32 cellular contexts compared by ENCODE assay signal in the genomic region with DNA sequence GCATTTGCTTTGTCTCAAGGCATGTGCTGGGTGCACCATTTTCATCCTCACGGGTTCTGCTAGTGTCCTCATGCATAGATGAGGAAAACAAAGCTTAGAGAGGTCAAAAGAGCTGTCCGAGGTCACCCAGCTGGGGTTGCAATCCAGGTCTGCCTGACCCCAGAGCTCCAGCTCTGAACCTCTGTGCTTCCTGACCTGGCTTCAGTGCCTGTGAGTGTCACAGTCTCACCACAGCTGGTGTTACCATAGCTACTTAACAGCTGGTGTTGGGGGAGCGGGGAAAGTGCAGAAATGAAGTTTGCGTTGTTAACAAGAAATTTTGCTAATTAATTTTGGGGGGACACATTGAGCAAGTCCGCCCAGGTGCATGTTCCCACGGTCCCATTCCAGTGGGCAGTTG.
"Had no signal": no experiment of that assay in that cellular context is flagged by ENCODE, and none has a peak within 500 bp of the region (broad histone marks: within the 10 kb centered on the region; RNA-seq: fewer than 3 reads in every experiment).

No MANE protein-coding gene starts in this region.

- H3K36me3 ChIP-seq: breast epithelium had no signal

- DNase-seq: activated CD4-positive, alpha-beta T cell treated with anti-CD3 and anti-CD28 coated beads for 1 hour; activated CD4-positive, alpha-beta T cell treated with anti-CD3 and anti-CD28 coated beads for 48 hours; activated CD4-positive, alpha-beta T cell treated with anti-CD3 and anti-CD28 coated beads, Interleukin-2, amount 50 U/mL, for 4 hours; activated CD4-positive, CD25-positive, alpha-beta regulatory T cell; activated CD8-positive, alpha-beta T cell treated with anti-CD3 and anti-CD28 coated beads for 36 hours; activated gamma-delta T cell; activated naive CD4-positive, alpha-beta T cell treated with Interleukin-2 at 50 U/mL for 16 hours; activated naive CD8-positive, alpha-beta T cell treated with anti-CD3 and anti-CD28 coated beads, Interleukin-2, amount 10 ng/mL, durations not matched to agents 7 days and 5 days; activated T-cell treated with anti-CD3 and anti-CD28 coated beads, Interleukin-2, amount 50 U/mL, for 1 hour; amygdala; body of pancreas; caudate nucleus; cerebellar nuclear complex; Karpas-422; MV-4-11; NCI-H1092; NCI-H1436 treated with DMSO at 0.1 percent for 48 hours; NCI-H1694 treated with DMSO at 0.1 percent for 48 hours; NCI-H2029; NCI-H345; NCI-H524 treated with DMSO at 0.1 percent for 48 hours; SIG-M5; SW 1271; T-helper 1 cell; T-helper 2 cell; T-helper 9 cell had no signal

- H3K27me3 ChIP-seq: body of pancreas, breast epithelium had no signal

- H3K27ac ChIP-seq: body of pancreas, breast epithelium, VCaP had no signal

- H3K36me3 Mint-ChIP-seq: activated naive CD4-positive, alpha-beta T cell treated with anti-CD3 and anti-CD28 coated beads, Interleukin-2, amount 50 U/mL, for 24 hours; activated naive CD8-positive, alpha-beta T cell treated with anti-CD3 and anti-CD28 coated beads, Interleukin-2, amount 10 ng/mL, durations not matched to agents 7 days and 5 days had no signal

- H3K4me1 Mint-ChIP-seq: activated naive CD4-positive, alpha-beta T cell treated with anti-CD3 and anti-CD28 coated beads, Interleukin-2, amount 50 U/mL, for 24 hours; activated naive CD8-positive, alpha-beta T cell treated with anti-CD3 and anti-CD28 coated beads, Interleukin-2, amount 10 ng/mL, durations not matched to agents 7 days and 5 days had no signal

- H3K27ac Mint-ChIP-seq: activated CD8-positive, alpha-beta T cell treated with anti-CD3 and anti-CD28 coated beads for 36 hours; activated naive CD4-positive, alpha-beta T cell treated with anti-CD3 and anti-CD28 coated beads, Interleukin-2, amount 50 U/mL, for 24 hours; activated naive CD8-positive, alpha-beta T cell treated with anti-CD3 and anti-CD28 coated beads, Interleukin-2, amount 10 ng/mL, durations not matched to agents 7 days and 5 days; activated T-helper 2 cell treated with anti-CD3 and anti-CD28 coated beads, Interferon-gamma antibody, Interleukin-2, Interleukin-4, amounts not matched to agents 10 μg/mL and 5 μg/mL and 100 μg/mL, durations not matched to agents 14 hours and 24 hours and 36 hours had no signal

- H3K9me3 Mint-ChIP-seq: activated CD8-positive, alpha-beta T cell treated with anti-CD3 and anti-CD28 coated beads for 36 hours; activated naive CD4-positive, alpha-beta T cell treated with anti-CD3 and anti-CD28 coated beads, Interleukin-2, amount 50 U/mL, for 24 hours; activated naive CD8-positive, alpha-beta T cell treated with anti-CD3 and anti-CD28 coated beads, Interleukin-2, amount 10 ng/mL, durations not matched to agents 7 days and 5 days; activated T-helper 2 cell treated with anti-CD3 and anti-CD28 coated beads, Interferon-gamma antibody, Interleukin-2, Interleukin-4, amounts not matched to agents 10 μg/mL and 5 μg/mL and 100 μg/mL, durations not matched to agents 14 hours and 24 hours and 36 hours had no signal

- FAIRE-seq: astrocyte had no signal

- H3K4me1 ChIP-seq: body of pancreas, breast epithelium had no signal

- H3K9me3 ChIP-seq: body of pancreas, breast epithelium had no signal

- H3K4me3 Mint-ChIP-seq: activated CD8-positive, alpha-beta T cell treated with anti-CD3 and anti-CD28 coated beads for 36 hours; activated naive CD4-positive, alpha-beta T cell treated with anti-CD3 and anti-CD28 coated beads, Interleukin-2, amount 50 U/mL, for 24 hours; activated naive CD8-positive, alpha-beta T cell treated with anti-CD3 and anti-CD28 coated beads, Interleukin-2, amount 10 ng/mL, durations not matched to agents 7 days and 5 days had no signal

- ATAC-seq: activated CD8-positive, alpha-beta T cell treated with anti-CD3 and anti-CD28 coated beads for 36 hours; body of pancreas; Panc1 had no signal

- H3K4me3 ChIP-seq: body of pancreas, breast epithelium had no signal

- H3K27me3 Mint-ChIP-seq: activated CD8-positive, alpha-beta T cell treated with anti-CD3 and anti-CD28 coated beads for 36 hours; activated naive CD4-positive, alpha-beta T cell treated with anti-CD3 and anti-CD28 coated beads, Interleukin-2, amount 50 U/mL, for 24 hours had no signal
